7 cellular contexts compared by ENCODE assay signal in genomic region chr17:8080208-8080798, GRCh38. TPM values are rescaled to one million over a fixed set of nuclear protein-coding genes. Genes with fewer than 3 reads are reported as not detected.
DNase-seq lines count a peak whose midpoint lies in the region; ATAC-seq lines count a peak whose summit lies in the region.

No MANE protein-coding gene starts in this region.

- H3K36me3 ChIP-seq in HUES48 (ENCODE audit: control insufficient read depth, insufficient read depth, low read length) (no peaks in the 10 kb centered on the region), iPS-15b (ENCODE audit: control insufficient read depth, insufficient read depth, low read length) (no peaks in the 10 kb centered on the region)

- H3K4me3 Mint-ChIP-seq in activated CD4-positive, alpha-beta memory T cell treated with anti-CD3 and anti-CD28 coated beads, Interleukin-2, amount 10 ng/mL, durations not matched to agents 7 days and 5 days, result peak overlapping the region; percentile 77
- H3K4me3 Mint-ChIP-seq in stimulated activated effector memory CD8-positive, alpha-beta T cell treated with anti-CD3 and anti-CD28 coated beads, Interleukin-12 subunit alpha, Interleukin-12 subunit beta, amount 100 ng/mL, for 72 hours, result peak overlapping the region; percentile 84

- no peak overlapping the region for H3K27ac ChIP-seq in HUES48 (ENCODE audit: low read depth, low read length)

- peak overlapping the region; percentile 5 for H3K27ac Mint-ChIP-seq in activated CD4-positive, alpha-beta memory T cell treated with anti-CD3 and anti-CD28 coated beads, Interleukin-2, amount 10 ng/mL, durations not matched to agents 7 days and 5 days
- H3K27ac Mint-ChIP-seq in stimulated activated effector memory CD8-positive, alpha-beta T cell treated with anti-CD3 and anti-CD28 coated beads, Interleukin-12 subunit alpha, Interleukin-12 subunit beta, amount 100 ng/mL, for 72 hours, result no peak overlapping the region

- H3K27me3 Mint-ChIP-seq in activated CD4-positive, alpha-beta memory T cell treated with anti-CD3 and anti-CD28 coated beads, Interleukin-2, amount 10 ng/mL, durations not matched to agents 7 days and 5 days, result peaks cover 11% of the 10 kb centered on the region

- H3K4me3 ChIP-seq in HUES48 (ENCODE audit: low read depth, low read length), result peak overlapping the region; percentile 78
- peak overlapping the region; percentile 84 for H3K4me3 ChIP-seq in iPS-15b (ENCODE audit: low read depth, low read length)

- no peak for ATAC-seq in stimulated activated effector memory CD8-positive, alpha-beta T cell treated with anti-CD3 and anti-CD28 coated beads, Interleukin-12 subunit alpha, Interleukin-12 subunit beta, amount 100 ng/mL, for 72 hours
- no peak for ATAC-seq in HG02642 (IDR thresholded peaks at IDR 0.05; ENCODE audit: poor library complexity, unreplicated experiment)

- no peaks in the 10 kb centered on the region for H3K36me3 Mint-ChIP-seq in activated CD4-positive, alpha-beta memory T cell treated with anti-CD3 and anti-CD28 coated beads, Interleukin-2, amount 10 ng/mL, durations not matched to agents 7 days and 5 days (ENCODE audit: low read depth)
- H3K36me3 Mint-ChIP-seq in stimulated activated effector memory CD8-positive, alpha-beta T cell treated with anti-CD3 and anti-CD28 coated beads, Interleukin-12 subunit alpha, Interleukin-12 subunit beta, amount 100 ng/mL, for 72 hours, result peaks cover 6% of the 10 kb centered on the region

- DNase-seq in activated CD4-positive, alpha-beta memory T cell treated with anti-CD3 and anti-CD28 coated beads, Interleukin-2, amount 10 ng/mL, durations not matched to agents 7 days and 5 days, result no peak
- no peak for DNase-seq in stimulated activated effector memory CD8-positive, alpha-beta T cell treated with anti-CD3 and anti-CD28 coated beads, Interleukin-12 subunit alpha, Interleukin-12 subunit beta, amount 100 ng/mL, for 72 hours (ENCODE audit: low spot score in 2 of 2)
- DNase-seq in NCI-H1436 treated with DMSO at 0.1 percent for 48 hours (lab: John Stamatoyannopoulos, UW), result no peak
- DNase-seq in GDM1 (lab: John Stamatoyannopoulos, UW), result no peak

- no peaks in the 10 kb centered on the region for H3K9me3 Mint-ChIP-seq in activated CD4-positive, alpha-beta memory T cell treated with anti-CD3 and anti-CD28 coated beads, Interleukin-2, amount 10 ng/mL, durations not matched to agents 7 days and 5 days
- H3K9me3 Mint-ChIP-seq in stimulated activated effector memory CD8-positive, alpha-beta T cell treated with anti-CD3 and anti-CD28 coated beads, Interleukin-12 subunit alpha, Interleukin-12 subunit beta, amount 100 ng/mL, for 72 hours, result no peaks in the 10 kb centered on the region

- H3K27me3 ChIP-seq in HUES48 (ENCODE audit: control insufficient read depth, insufficient read depth, low read length) (peaks cover 32% of the 10 kb centered on the region), iPS-15b (ENCODE audit: control insufficient read depth, insufficient read depth, low read length) (peaks cover 59% of the 10 kb centered on the region)

- peaks cover 5% of the 10 kb centered on the region; the same call in 1 of the 2 replicates for H3K4me1 ChIP-seq in HUES48 (ENCODE audit: control insufficient read depth, insufficient read depth, low read length)
- no peaks in the 10 kb centered on the region for H3K4me1 ChIP-seq in iPS-15b (ENCODE audit: control insufficient read depth, insufficient read depth, low read length)

- H3K9me3 ChIP-seq in HUES48 (ENCODE audit: control insufficient read depth, insufficient read depth, low read length), result no peaks in the 10 kb centered on the region
- no peaks in the 10 kb centered on the region for H3K9me3 ChIP-seq in iPS-15b (ENCODE audit: control insufficient read depth, insufficient read depth, low read length)

- H3K9ac ChIP-seq in HUES48 (ENCODE audit: low read depth, low read length) (no peak overlapping the region), iPS-15b (ENCODE audit: low read depth, low read length) (no peak overlapping the region)

- CTCF ChIA-PET in activated CD4-positive, alpha-beta memory T cell treated with anti-CD3 and anti-CD28 coated beads, Interleukin-2, amount 10 ng/mL, durations not matched to agents 7 days and 5 days (lab: Charles Lee), result interaction anchor here (0.9 to 3.6 kb wide), 8 partner anchors 11 to 39 kb away, joined by 3 to 30 read pairs (median 9); partner anchors contain the start of gene ALOXE3

- POLR2A ChIA-PET in activated CD4-positive, alpha-beta memory T cell treated with anti-CD3 and anti-CD28 coated beads, Interleukin-2, amount 10 ng/mL, durations not matched to agents 7 days and 5 days (lab: Charles Lee), result interaction anchor here (1.0 kb wide), 1 partner anchor 25 kb away, joined by 3 read pairs; no protein-coding TSS in a partner anchor

- peaks cover 13% of the 10 kb centered on the region for H3K4me1 Mint-ChIP-seq in activated CD4-positive, alpha-beta memory T cell treated with anti-CD3 and anti-CD28 coated beads, Interleukin-2, amount 10 ng/mL, durations not matched to agents 7 days and 5 days
- H3K4me1 Mint-ChIP-seq in stimulated activated effector memory CD8-positive, alpha-beta T cell treated with anti-CD3 and anti-CD28 coated beads, Interleukin-12 subunit alpha, Interleukin-12 subunit beta, amount 100 ng/mL, for 72 hours, result peaks cover 17% of the 10 kb centered on the region

RNA-seq across cellular contexts. Expression of gene ALOX12B, which starts 7.2 kb away (rescaled TPM):
- total RNA-seq in activated CD4-positive, alpha-beta memory T cell treated with anti-CD3 and anti-CD28 coated beads, Interleukin-2, amount 10 ng/mL, durations not matched to agents 7 days and 5 days, result under 1 TPM; 0.20 to 0.38 TPM

RNA-seq across cellular contexts. Expression of gene ALOXE3, which starts 38.0 kb away (rescaled TPM):
- not detected for total RNA-seq in activated CD4-positive, alpha-beta memory T cell treated with anti-CD3 and anti-CD28 coated beads, Interleukin-2, amount 10 ng/mL, durations not matched to agents 7 days and 5 days

RNA-seq across cellular contexts. Expression of gene ALOX15B, which starts 41.4 kb away (rescaled TPM):
- not detected for total RNA-seq in activated CD4-positive, alpha-beta memory T cell treated with anti-CD3 and anti-CD28 coated beads, Interleukin-2, amount 10 ng/mL, durations not matched to agents 7 days and 5 days

RNA-seq across cellular contexts. Expression of gene HES7, which starts 43.6 kb away (rescaled TPM):
- 1 to 10 TPM; 1.4 to 1.5 TPM for total RNA-seq in activated CD4-positive, alpha-beta memory T cell treated with anti-CD3 and anti-CD28 coated beads, Interleukin-2, amount 10 ng/mL, durations not matched to agents 7 days and 5 days
